ENCODE assay signal across 26 cellular contexts in the genomic region with DNA sequence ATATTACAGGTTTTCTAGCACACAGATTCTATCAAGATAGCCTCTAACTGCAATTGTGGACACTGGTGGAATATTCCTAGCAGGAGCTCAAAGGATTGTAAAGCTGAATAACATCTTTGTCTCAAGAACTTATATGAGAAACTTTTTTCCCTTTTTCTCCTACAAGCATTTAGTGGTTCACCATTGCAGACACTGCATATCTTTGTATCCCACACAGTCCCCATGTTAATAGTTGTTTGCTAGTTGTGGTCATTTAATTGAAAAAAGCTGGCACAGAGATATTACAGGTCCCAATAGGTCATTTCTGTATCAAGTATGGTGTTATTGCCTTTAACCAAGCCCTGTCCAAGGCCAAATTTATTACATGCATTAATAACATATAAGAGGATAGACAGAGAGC.
"Had no signal": no experiment of that assay in that cellular context is flagged by ENCODE, and none has a peak within 500 bp of the region (broad histone marks: within the 10 kb centered on the region; RNA-seq: fewer than 3 reads in every experiment).

No MANE protein-coding gene starts in this region.

- H3K4me3 ChIP-seq: dorsolateral prefrontal cortex, lung, mucosa of descending colon, pancreas, testis, tibial artery had no signal

- DNase-seq: dorsolateral prefrontal cortex; effector CD4-positive, alpha-beta T cell; hypothalamus; immature natural killer cell; kidney glomerular epithelial cell; left colon; mucosa of descending colon; naive B cell; pancreas; stimulated activated CD4-positive, alpha-beta T cell treated with anti-CD3 and anti-CD28 coated beads, Interleukin-4, amount 100 ng/mL, for 4 hours; stimulated activated naive CD8-positive, alpha-beta T cell treated with anti-CD3 and anti-CD28 coated beads, Interleukin-15, Interleukin-2, amounts not matched to agents 100 U/mL and 50 U/mL, for 24 hours; substantia nigra; testis; tibial artery had no signal

- FAIRE-seq: colon, pancreas had no signal

- H3K9me3 Mint-ChIP-seq: immature natural killer cell; memory B cell; natural killer cell treated with Interleukin-12 subunit alpha and Interleukin-12 subunit beta and Interleukin-15 and Interleukin-18, amount 100 ng/mL, for 72 hours; neural crest cell; stimulated activated memory B cell treated with anti-CD40 and anti-IgM and Interleukin-4, amounts not matched to agents 10 μg/mL and 1 μg/mL and 100 μg/mL, for 72 hours had no signal

- H3K27me3 Mint-ChIP-seq: memory B cell; naive B cell; natural killer cell treated with Interleukin-12 subunit alpha and Interleukin-12 subunit beta and Interleukin-15 and Interleukin-18, amount 100 ng/mL, for 72 hours; stimulated activated memory B cell treated with anti-CD40 and anti-IgM and Interleukin-4, amounts not matched to agents 10 μg/mL and 1 μg/mL and 100 μg/mL, for 72 hours; type B pancreatic cell had no signal

- H3K36me3 Mint-ChIP-seq: natural killer cell treated with Interleukin-12 subunit alpha and Interleukin-12 subunit beta and Interleukin-15 and Interleukin-18, amount 100 ng/mL, for 72 hours had no signal

- H3K27ac ChIP-seq: dorsolateral prefrontal cortex, epithelial cell of prostate, foreskin keratinocyte, neutrophil, pancreas, testis, tibial artery had no signal

- H3K9me3 ChIP-seq: mucosa of descending colon, neutrophil, pancreas, testis, tibial artery had no signal

- H3K4me1 ChIP-seq: testis, tibial artery had no signal

- ATAC-seq: esophagus mucosa; left colon; mucosa of descending colon; natural killer cell treated with Interleukin-12 subunit alpha and Interleukin-12 subunit beta and Interleukin-15 and Interleukin-18, amount 100 ng/mL, for 72 hours; pancreas; sciatic nerve; stimulated activated memory B cell treated with anti-CD40 and anti-IgM and Interleukin-4, amounts not matched to agents 10 μg/mL and 1 μg/mL and 100 μg/mL, for 72 hours; stimulated activated naive CD8-positive, alpha-beta T cell treated with anti-CD3 and anti-CD28 coated beads, Interleukin-15, Interleukin-2, amounts not matched to agents 100 U/mL and 50 U/mL, for 24 hours had no signal

- H3K27ac Mint-ChIP-seq: immature natural killer cell; memory B cell; naive B cell; natural killer cell treated with Interleukin-12 subunit alpha and Interleukin-12 subunit beta and Interleukin-15 and Interleukin-18, amount 100 ng/mL, for 72 hours; stimulated activated memory B cell treated with anti-CD40 and anti-IgM and Interleukin-4, amounts not matched to agents 10 μg/mL and 1 μg/mL and 100 μg/mL, for 72 hours had no signal

- H3K4me3 Mint-ChIP-seq: immature natural killer cell; memory B cell; naive B cell; natural killer cell treated with Interleukin-12 subunit alpha and Interleukin-12 subunit beta and Interleukin-15 and Interleukin-18, amount 100 ng/mL, for 72 hours; neural crest cell; stimulated activated memory B cell treated with anti-CD40 and anti-IgM and Interleukin-4, amounts not matched to agents 10 μg/mL and 1 μg/mL and 100 μg/mL, for 72 hours; type B pancreatic cell had no signal

- H3K36me3 ChIP-seq: neutrophil, pancreas, tibial artery had no signal

- H3K27me3 ChIP-seq: dorsolateral prefrontal cortex, foreskin keratinocyte, neutrophil, pancreas, testis, tibial artery had no signal

- H3K4me1 Mint-ChIP-seq: immature natural killer cell; naive B cell; stimulated activated memory B cell treated with anti-CD40 and anti-IgM and Interleukin-4, amounts not matched to agents 10 μg/mL and 1 μg/mL and 100 μg/mL, for 72 hours had no signal
